13 cellular contexts compared by ENCODE assay signal in the genomic region with DNA sequence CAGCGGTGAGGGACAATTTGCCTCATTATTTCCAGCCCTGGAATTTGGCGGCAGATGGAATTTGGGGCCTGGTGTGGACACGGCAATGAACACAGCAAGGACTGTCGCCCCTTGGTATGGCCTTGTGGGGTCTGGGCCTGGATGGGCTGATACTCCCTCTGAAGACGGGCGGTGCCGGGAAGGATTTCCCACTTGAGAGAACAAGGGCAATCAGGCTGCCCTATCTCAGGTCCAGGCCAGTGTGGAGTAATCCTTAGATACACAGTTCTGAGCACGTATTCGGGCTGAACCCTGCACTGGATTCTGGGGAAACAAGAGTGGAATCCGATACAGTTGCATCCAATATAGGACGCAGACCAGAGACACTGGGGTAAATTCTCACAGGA.
"Had no signal": no experiment of that assay in that cellular context is flagged by ENCODE, and none has a peak within 500 bp of the region (broad histone marks: within the 10 kb centered on the region; RNA-seq: fewer than 3 reads in every experiment).

No MANE protein-coding gene starts in this region.

- H3K27ac ChIP-seq: esophagus squamous epithelium, ovary, stomach, thoracic aorta had no signal

- DNase-seq: dermis blood vessel endothelial cell; esophagus squamous epithelium; foreskin fibroblast; mammary epithelial cell; naive thymus-derived CD4-positive, alpha-beta T cell; ovary; small intestine; stimulated activated CD4-positive, alpha-beta T cell treated with anti-CD3 and anti-CD28 coated beads, Interleukin-12 subunit alpha, Interleukin-12 subunit beta, amount 100 ng/mL, for 4 hours; stimulated activated naive CD4-positive, alpha-beta T cell; stomach; substantia nigra; trophoblast cell had no signal

- H3K36me3 ChIP-seq: esophagus squamous epithelium, ovary, stomach, thoracic aorta had no signal

- H3K27me3 ChIP-seq: esophagus squamous epithelium, ovary, stomach had no signal

- H3K9me3 ChIP-seq: esophagus squamous epithelium, ovary, stomach, thoracic aorta had no signal

- H3K4me3 ChIP-seq: esophagus squamous epithelium, ovary, stomach, thoracic aorta had no signal
